Comparison of ENCODE assay signal across 25 cellular contexts in genomic region chr12:129185855-129186254, GRCh38.
"Had no signal": no experiment of that assay in that cellular context is flagged by ENCODE, and none has a peak within 500 bp of the region (broad histone marks: within the 10 kb centered on the region; RNA-seq: fewer than 3 reads in every experiment).

No MANE protein-coding gene starts in this region.

- H3K4me3 ChIP-seq: left ventricle myocardium inferior, lower lobe of right lung, prostate gland, right lobe of liver, spleen, tibial artery, upper lobe of right lung, vagina had no signal

- H3K27me3 Mint-ChIP-seq: stimulated activated naive CD8-positive, alpha-beta T cell treated with anti-CD3 and anti-CD28 coated beads, Interleukin-15, Interleukin-2, amounts not matched to agents 100 ng/mL and 50 ng/mL, for 24 hours had no signal

- H3K9me3 ChIP-seq: lower lobe of right lung, prostate gland, right lobe of liver, upper lobe of right lung, vagina had no signal

- H3K4me1 ChIP-seq: foreskin keratinocyte, left ventricle myocardium inferior, lower lobe of right lung, prostate gland, right lobe of liver, spleen, tibial artery, upper lobe of right lung, vagina had no signal

- ATAC-seq: foreskin keratinocyte; left cardiac atrium; lower lobe of right lung; natural killer cell treated with Interleukin-12 subunit alpha and Interleukin-12 subunit beta and Interleukin-15 and Interleukin-18, amount 100 ng/mL, for 72 hours; right lobe of liver; stimulated activated memory B cell treated with anti-CD40 and anti-IgM and Interleukin-4, amounts not matched to agents 10 μg/mL and 1 μg/mL and 100 μg/mL, for 72 hours; upper lobe of right lung had no signal

- H3K27me3 ChIP-seq: foreskin keratinocyte, right lobe of liver, spleen, tibial artery, upper lobe of right lung, vagina had no signal

- H3K4me3 Mint-ChIP-seq: endodermal cell; immature natural killer cell; natural killer cell treated with Interleukin-12 subunit alpha and Interleukin-12 subunit beta and Interleukin-15 and Interleukin-18, amount 100 ng/mL, for 72 hours; stimulated activated memory B cell treated with anti-CD40 and anti-IgM and Interleukin-4, amounts not matched to agents 10 μg/mL and 1 μg/mL and 100 μg/mL, for 72 hours; stimulated activated naive CD8-positive, alpha-beta T cell treated with anti-CD3 and anti-CD28 coated beads, Interleukin-15, Interleukin-2, amounts not matched to agents 100 ng/mL and 50 ng/mL, for 24 hours had no signal

- H3K27ac ChIP-seq: foreskin keratinocyte, left ventricle myocardium inferior, lower lobe of right lung, parathyroid adenoma, prostate gland, right lobe of liver, spleen, tibial artery, upper lobe of right lung, vagina had no signal

- H3K36me3 Mint-ChIP-seq: immature natural killer cell; natural killer cell treated with Interleukin-12 subunit alpha and Interleukin-12 subunit beta and Interleukin-15 and Interleukin-18, amount 100 ng/mL, for 72 hours; stimulated activated memory B cell treated with anti-CD40 and anti-IgM and Interleukin-4, amounts not matched to agents 10 μg/mL and 1 μg/mL and 100 μg/mL, for 72 hours had no signal

- H3K9me3 Mint-ChIP-seq: natural killer cell treated with Interleukin-12 subunit alpha and Interleukin-12 subunit beta and Interleukin-15 and Interleukin-18, amount 100 ng/mL, for 72 hours; stimulated activated naive CD8-positive, alpha-beta T cell treated with anti-CD3 and anti-CD28 coated beads, Interleukin-15, Interleukin-2, amounts not matched to agents 100 ng/mL and 50 ng/mL, for 24 hours had no signal

- DNase-seq: effector CD4-positive, alpha-beta T cell; endodermal cell; erythroblast; foreskin keratinocyte; immature natural killer cell; kidney; left cardiac atrium; left ventricle myocardium inferior; lower lobe of right lung; mesenchymal stem cell; midbrain; occipital lobe; right lobe of liver; spleen; stimulated activated CD4-positive, alpha-beta T cell treated with anti-CD3 and anti-CD28 coated beads, Interleukin-15, amount 100 ng/mL, for 24 hours; stimulated activated CD4-positive, alpha-beta T cell treated with anti-CD3 and anti-CD28 coated beads, Interleukin-1b, Interleukin-23, amount 100 ng/mL, for 48 hours; stimulated activated CD4-positive, alpha-beta T cell treated with anti-CD3 and anti-CD28 coated beads, Interleukin-4, amount 100 ng/mL, for 24 hours; tibial artery; upper lobe of right lung had no signal

- H3K4me1 Mint-ChIP-seq: immature natural killer cell; stimulated activated memory B cell treated with anti-CD40 and anti-IgM and Interleukin-4, amounts not matched to agents 10 μg/mL and 1 μg/mL and 100 μg/mL, for 72 hours had no signal

- H3K27ac Mint-ChIP-seq: endodermal cell; immature natural killer cell; natural killer cell treated with Interleukin-12 subunit alpha and Interleukin-12 subunit beta and Interleukin-15 and Interleukin-18, amount 100 ng/mL, for 72 hours; stimulated activated memory B cell treated with anti-CD40 and anti-IgM and Interleukin-4, amounts not matched to agents 10 μg/mL and 1 μg/mL and 100 μg/mL, for 72 hours; stimulated activated naive CD8-positive, alpha-beta T cell treated with anti-CD3 and anti-CD28 coated beads, Interleukin-15, Interleukin-2, amounts not matched to agents 100 ng/mL and 50 ng/mL, for 24 hours had no signal
